ENCODE assay signal across 8 cellular contexts in the genomic region with DNA sequence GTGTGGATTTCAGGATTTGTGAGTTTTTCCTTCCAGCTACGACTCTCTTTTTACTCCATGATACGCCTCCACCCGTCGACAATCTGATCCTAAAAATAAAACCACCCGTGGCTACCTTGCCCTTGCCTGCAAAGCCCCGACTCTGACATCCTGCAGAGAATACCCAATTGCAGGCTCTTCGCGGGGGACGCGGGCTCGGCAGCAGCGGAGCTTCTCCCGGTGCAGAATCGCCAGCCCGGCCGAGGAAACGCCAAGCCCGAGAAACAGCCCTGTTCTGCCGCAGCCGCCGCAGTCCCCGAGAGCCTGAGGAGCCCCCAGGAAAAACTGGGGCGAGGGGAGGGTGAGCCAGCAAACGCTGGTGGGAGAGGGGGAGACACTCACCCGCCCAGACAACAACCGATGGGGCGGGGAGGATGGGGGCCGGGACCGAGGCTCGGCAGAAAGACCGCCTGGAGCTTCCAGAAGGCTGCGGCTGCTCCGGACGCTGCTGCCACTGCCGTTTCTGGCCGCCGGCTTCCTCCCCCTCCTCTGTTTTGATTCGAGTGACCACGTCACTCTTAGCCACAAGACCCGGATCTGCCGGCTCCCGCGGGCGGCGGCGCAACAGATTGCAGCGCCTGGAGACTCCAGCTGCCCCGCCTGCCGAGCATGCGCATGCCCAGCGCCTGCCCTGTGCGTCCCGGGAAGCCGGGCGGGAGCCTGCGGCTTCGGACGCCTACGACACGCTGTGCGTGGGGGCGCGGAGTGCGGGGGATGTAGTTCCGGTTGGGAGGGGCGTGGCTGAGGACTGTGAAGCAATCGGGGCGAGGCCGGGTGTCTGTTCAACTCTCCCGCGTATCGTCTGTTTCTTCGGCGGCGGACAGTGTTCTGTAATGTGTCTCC. TPM values are rescaled to one million over a fixed set of nuclear protein-coding genes. Genes with fewer than 3 reads are reported as not detected.
A peak's percentile ranks its signal among the peaks of the same experiment; 100 is the strongest.
DNase-seq lines count a peak whose midpoint lies in the region; ATAC-seq and TF ChIP-seq lines count a peak whose summit lies in the region.

A gene (minus strand): TSS at position 508 of the 882 bp plus-strand sequence. CDS start 33,720 bp downstream, outside the sequence.

- peaks cover 3% of the 10 kb centered on the region for H3K27me3 Mint-ChIP-seq in activated CD4-positive, alpha-beta memory T cell treated with anti-CD3 and anti-CD28 coated beads, Interleukin-2, amount 10 ng/mL, durations not matched to agents 7 days and 5 days

- TF ChIP-seq POLR2A in lower leg skin (IDR thresholded peaks at IDR 0.05) = peak in 1 of 2 donors; percentile 86

- H3K4me3 Mint-ChIP-seq in activated CD4-positive, alpha-beta memory T cell treated with anti-CD3 and anti-CD28 coated beads, Interleukin-2, amount 10 ng/mL, durations not matched to agents 7 days and 5 days = peak within 1 kb of the TSS; percentile 84

- peak; percentile 99 for DNase-seq in CD1c-positive myeloid dendritic cell (ENCODE audit: extremely low spot score)
- peak; percentile 97 for DNase-seq in NCI-H774 (lab: John Stamatoyannopoulos, UW)
- DNase-seq in activated CD4-positive, alpha-beta memory T cell treated with anti-CD3 and anti-CD28 coated beads, Interleukin-2, amount 10 ng/mL, durations not matched to agents 7 days and 5 days = peak; percentile 90
- peak; percentile 97 to 100 (median 98) for DNase-seq in dorsolateral prefrontal cortex
- DNase-seq in lower leg skin (ENCODE audit: low spot score in 2 of 2) = peak; percentile 96 to 99
- DNase-seq in stimulated activated CD4-positive, alpha-beta T cell treated with anti-CD3 and anti-CD28 coated beads, Interleukin-4, amount 100 ng/mL, for 4 hours = peak; percentile 87 to 91

- H3K36me3 Mint-ChIP-seq in activated CD4-positive, alpha-beta memory T cell treated with anti-CD3 and anti-CD28 coated beads, Interleukin-2, amount 10 ng/mL, durations not matched to agents 7 days and 5 days (ENCODE audit: low read depth) = no peaks in the 10 kb centered on the region

- CTCF ChIA-PET in activated CD4-positive, alpha-beta memory T cell treated with anti-CD3 and anti-CD28 coated beads, Interleukin-2, amount 10 ng/mL, durations not matched to agents 7 days and 5 days (lab: Charles Lee) = interaction anchor here (0.6 to 1.4 kb wide), 4 partner anchors 59 to 340 kb away, joined by 3 to 6 read pairs (median 4); a partner anchor contains a TSS

- H3K4me3 ChIP-seq in dorsolateral prefrontal cortex = peak within 1 kb of the TSS; percentile 69 to 98 (median 91)
- peak within 1 kb of the TSS; percentile 99 for H3K4me3 ChIP-seq in lower leg skin (ENCODE audit: low read depth, poor library complexity, severe bottlenecking)

- intact Hi-C loops in dorsolateral prefrontal cortex (cut with DNase I) = loop anchor here (1.0 to 5.0 kb wide), 6 partner anchors 60 to 418 kb away; a partner anchor contains a TSS
- intact Hi-C loops in lower leg skin (cut with DNase I; ENCODE audit: low total_unique reads) = loop anchor here (10.0 kb wide), 1 partner anchor 114 kb away; a partner anchor contains a TSS

- peak within 1 kb of the TSS; percentile 87 to 100 (median 99) for H3K27ac ChIP-seq in dorsolateral prefrontal cortex

- peak in 46 of 56 donors; percentile 6 to 67 (median 38) for TF ChIP-seq CTCF in dorsolateral prefrontal cortex (IDR thresholded peaks at IDR 0.05 in 54 of 56, conservative IDR thresholded peaks at IDR 0.05 in 2 of 56; ENCODE audit: low read depth in 1 of 56, partially characterized antibody in 56 of 56)
- TF ChIP-seq CTCF in lower leg skin (IDR thresholded peaks at IDR 0.05) = no peak

- ATAC-seq in GM19395 (IDR thresholded peaks at IDR 0.05; ENCODE audit: unreplicated experiment) = peak; percentile 78
- ATAC-seq in HG03558 (IDR thresholded peaks at IDR 0.05; ENCODE audit: extremely low read depth, unreplicated experiment) = peak; percentile 48

- 0 to 1% methylated on average over 32 to 40 of the region's 75 CpGs for WGBS in lower leg skin, 2 donors

- H3K27me3 ChIP-seq in dorsolateral prefrontal cortex = no peaks in the 10 kb centered on the region

- peaks cover 31% of the 10 kb centered on the region for H3K4me1 Mint-ChIP-seq in activated CD4-positive, alpha-beta memory T cell treated with anti-CD3 and anti-CD28 coated beads, Interleukin-2, amount 10 ng/mL, durations not matched to agents 7 days and 5 days

- peak within 1 kb of the TSS; percentile 76 for H3K27ac Mint-ChIP-seq in activated CD4-positive, alpha-beta memory T cell treated with anti-CD3 and anti-CD28 coated beads, Interleukin-2, amount 10 ng/mL, durations not matched to agents 7 days and 5 days

- no peaks in the 10 kb centered on the region for H3K9me3 Mint-ChIP-seq in activated CD4-positive, alpha-beta memory T cell treated with anti-CD3 and anti-CD28 coated beads, Interleukin-2, amount 10 ng/mL, durations not matched to agents 7 days and 5 days

- POLR2A ChIA-PET in activated CD4-positive, alpha-beta memory T cell treated with anti-CD3 and anti-CD28 coated beads, Interleukin-2, amount 10 ng/mL, durations not matched to agents 7 days and 5 days (lab: Charles Lee) = interaction anchor here (0.7 to 4.2 kb wide), 13 partner anchors 12 to 417 kb away, joined by 3 to 25 read pairs (median 3); a partner anchor contains a TSS

RNA-seq across cellular contexts. Expression of the gene that starts here (rescaled TPM):
- 1 to 10 TPM; 7.2 to 7.6 TPM for total RNA-seq in activated CD4-positive, alpha-beta memory T cell treated with anti-CD3 and anti-CD28 coated beads, Interleukin-2, amount 10 ng/mL, durations not matched to agents 7 days and 5 days
- 10 to 100 TPM; 22.3 to 73.2 (median 50.5) TPM for total RNA-seq in dorsolateral prefrontal cortex
- 10 to 100 TPM; 25.6 to 49.2 (median 36.4) TPM for total RNA-seq in lower leg skin

Comparison
In these comparisons a context has a peak if more than half of its experiments do, and no peak if none do; other contexts are left out.
1. Peak in every context shown above with its lines: DNase-seq, ATAC-seq, H3K4me3 ChIP-seq and H3K27ac ChIP-seq.
2. CTCF ChIP-seq: peak in dorsolateral prefrontal cortex (46 of 56); none in lower leg skin (0 of 3).